ENCODE assay signal across 2 cellular contexts in the genomic region with DNA sequence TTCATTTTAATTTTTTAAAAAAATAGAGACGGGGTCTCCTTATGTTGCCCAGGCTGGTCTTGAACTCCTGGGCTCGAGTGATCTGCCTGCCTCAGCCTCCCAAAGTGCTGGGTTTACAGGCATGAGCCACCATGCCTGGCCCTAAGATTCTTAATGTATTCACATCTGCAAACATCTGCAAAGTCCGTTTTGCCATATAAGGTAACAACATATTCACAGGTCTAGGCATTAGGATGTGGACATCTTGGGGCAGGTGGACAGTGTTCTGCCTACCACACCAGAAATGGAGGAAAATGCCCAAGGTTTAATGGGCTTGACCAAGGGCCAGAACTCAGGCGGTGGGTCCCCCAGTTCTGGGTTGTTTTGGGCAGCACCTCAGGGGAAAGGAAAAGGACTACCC.
TF ChIP-seq lines count a peak whose summit lies in the region.

No MANE protein-coding gene starts in this region.

TF ChIP-seq in GM23338, 12 proteins besides CTCF, POLR2A, EP300 and RAD21 (continues in another document):
- TF ChIP-seq EZH2 (IDR thresholded peaks at IDR 0.05; ENCODE audit: low read depth, unreplicated experiment) (no peak), POLR2AphosphoS5 (IDR thresholded peaks at IDR 0.05; ENCODE audit: low read depth) (no peak), JUNB (IDR thresholded peaks at IDR 0.05; ENCODE audit: unreplicated experiment) (no peak), CREB1 (CRISPR knock-in tag; IDR thresholded peaks at IDR 0.05; ENCODE audit: low read depth) (no peak), ZNF331 (CRISPR knock-in tag; IDR thresholded peaks at IDR 0.05; ENCODE audit: low read depth) (no peak), NANOG (IDR thresholded peaks at IDR 0.05; ENCODE audit: borderline replicate concordance) (no peak), EZH2phosphoT487 (IDR thresholded peaks at IDR 0.05; ENCODE audit: unreplicated experiment) (no peak)
- TF ChIP-seq, protein P1, sequence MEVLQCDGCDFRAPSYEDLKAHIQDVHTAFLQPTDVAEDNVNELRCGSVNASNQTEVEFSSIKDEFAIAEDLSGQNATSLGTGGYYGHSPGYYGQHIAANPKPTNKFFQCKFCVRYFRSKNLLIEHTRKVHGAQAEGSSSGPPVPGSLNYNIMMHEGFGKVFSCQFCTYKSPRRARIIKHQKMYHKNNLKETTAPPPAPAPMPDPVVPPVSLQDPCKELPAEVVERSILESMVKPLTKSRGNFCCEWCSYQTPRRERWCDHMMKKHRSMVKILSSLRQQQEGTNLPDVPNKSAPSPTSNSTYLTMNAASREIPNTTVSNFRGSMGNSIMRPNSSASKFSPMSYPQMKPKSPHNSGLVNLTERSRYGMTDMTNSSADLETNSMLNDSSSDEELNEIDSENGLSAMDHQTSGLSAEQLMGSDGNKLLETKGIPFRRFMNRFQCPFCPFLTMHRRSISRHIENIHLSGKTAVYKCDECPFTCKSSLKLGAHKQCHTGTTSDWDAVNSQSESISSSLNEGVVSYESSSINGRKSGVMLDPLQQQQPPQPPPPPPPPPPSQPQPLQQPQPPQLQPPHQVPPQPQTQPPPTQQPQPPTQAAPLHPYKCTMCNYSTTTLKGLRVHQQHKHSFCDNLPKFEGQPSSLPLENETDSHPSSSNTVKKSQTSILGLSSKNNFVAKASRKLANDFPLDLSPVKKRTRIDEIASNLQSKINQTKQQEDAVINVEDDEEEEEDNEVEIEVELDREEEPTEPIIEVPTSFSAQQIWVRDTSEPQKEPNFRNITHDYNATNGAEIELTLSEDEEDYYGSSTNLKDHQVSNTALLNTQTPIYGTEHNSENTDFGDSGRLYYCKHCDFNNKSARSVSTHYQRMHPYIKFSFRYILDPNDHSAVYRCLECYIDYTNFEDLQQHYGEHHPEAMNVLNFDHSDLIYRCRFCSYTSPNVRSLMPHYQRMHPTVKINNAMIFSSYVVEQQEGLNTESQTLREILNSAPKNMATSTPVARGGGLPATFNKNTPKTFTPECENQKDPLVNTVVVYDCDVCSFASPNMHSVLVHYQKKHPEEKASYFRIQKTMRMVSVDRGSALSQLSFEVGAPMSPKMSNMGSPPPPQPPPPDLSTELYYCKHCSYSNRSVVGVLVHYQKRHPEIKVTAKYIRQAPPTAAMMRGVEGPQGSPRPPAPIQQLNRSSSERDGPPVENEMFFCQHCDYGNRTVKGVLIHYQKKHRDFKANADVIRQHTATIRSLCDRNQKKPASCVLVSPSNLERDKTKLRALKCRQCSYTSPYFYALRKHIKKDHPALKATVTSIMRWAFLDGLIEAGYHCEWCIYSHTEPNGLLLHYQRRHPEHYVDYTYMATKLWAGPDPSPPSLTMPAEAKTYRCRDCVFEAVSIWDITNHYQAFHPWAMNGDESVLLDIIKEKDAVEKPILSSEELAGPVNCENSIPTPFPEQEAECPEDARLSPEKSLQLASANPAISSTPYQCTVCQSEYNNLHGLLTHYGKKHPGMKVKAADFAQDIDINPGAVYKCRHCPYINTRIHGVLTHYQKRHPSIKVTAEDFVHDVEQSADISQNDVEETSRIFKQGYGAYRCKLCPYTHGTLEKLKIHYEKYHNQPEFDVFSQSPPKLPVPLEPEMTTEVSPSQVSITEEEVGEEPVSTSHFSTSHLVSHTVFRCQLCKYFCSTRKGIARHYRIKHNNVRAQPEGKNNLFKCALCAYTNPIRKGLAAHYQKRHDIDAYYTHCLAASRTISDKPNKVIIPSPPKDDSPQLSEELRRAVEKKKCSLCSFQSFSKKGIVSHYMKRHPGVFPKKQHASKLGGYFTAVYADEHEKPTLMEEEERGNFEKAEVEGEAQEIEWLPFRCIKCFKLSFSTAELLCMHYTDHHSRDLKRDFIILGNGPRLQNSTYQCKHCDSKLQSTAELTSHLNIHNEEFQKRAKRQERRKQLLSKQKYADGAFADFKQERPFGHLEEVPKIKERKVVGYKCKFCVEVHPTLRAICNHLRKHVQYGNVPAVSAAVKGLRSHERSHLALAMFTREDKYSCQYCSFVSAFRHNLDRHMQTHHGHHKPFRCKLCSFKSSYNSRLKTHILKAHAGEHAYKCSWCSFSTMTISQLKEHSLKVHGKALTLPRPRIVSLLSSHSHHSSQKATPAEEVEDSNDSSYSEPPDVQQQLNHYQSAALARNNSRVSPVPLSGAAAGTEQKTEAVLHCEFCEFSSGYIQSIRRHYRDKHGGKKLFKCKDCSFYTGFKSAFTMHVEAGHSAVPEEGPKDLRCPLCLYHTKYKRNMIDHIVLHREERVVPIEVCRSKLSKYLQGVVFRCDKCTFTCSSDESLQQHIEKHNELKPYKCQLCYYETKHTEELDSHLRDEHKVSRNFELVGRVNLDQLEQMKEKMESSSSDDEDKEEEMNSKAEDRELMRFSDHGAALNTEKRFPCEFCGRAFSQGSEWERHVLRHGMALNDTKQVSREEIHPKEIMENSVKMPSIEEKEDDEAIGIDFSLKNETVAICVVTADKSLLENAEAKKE (CRISPR knock-in tag; IDR thresholded peaks at IDR 0.05), result no peak
- TF ChIP-seq, protein P2, sequence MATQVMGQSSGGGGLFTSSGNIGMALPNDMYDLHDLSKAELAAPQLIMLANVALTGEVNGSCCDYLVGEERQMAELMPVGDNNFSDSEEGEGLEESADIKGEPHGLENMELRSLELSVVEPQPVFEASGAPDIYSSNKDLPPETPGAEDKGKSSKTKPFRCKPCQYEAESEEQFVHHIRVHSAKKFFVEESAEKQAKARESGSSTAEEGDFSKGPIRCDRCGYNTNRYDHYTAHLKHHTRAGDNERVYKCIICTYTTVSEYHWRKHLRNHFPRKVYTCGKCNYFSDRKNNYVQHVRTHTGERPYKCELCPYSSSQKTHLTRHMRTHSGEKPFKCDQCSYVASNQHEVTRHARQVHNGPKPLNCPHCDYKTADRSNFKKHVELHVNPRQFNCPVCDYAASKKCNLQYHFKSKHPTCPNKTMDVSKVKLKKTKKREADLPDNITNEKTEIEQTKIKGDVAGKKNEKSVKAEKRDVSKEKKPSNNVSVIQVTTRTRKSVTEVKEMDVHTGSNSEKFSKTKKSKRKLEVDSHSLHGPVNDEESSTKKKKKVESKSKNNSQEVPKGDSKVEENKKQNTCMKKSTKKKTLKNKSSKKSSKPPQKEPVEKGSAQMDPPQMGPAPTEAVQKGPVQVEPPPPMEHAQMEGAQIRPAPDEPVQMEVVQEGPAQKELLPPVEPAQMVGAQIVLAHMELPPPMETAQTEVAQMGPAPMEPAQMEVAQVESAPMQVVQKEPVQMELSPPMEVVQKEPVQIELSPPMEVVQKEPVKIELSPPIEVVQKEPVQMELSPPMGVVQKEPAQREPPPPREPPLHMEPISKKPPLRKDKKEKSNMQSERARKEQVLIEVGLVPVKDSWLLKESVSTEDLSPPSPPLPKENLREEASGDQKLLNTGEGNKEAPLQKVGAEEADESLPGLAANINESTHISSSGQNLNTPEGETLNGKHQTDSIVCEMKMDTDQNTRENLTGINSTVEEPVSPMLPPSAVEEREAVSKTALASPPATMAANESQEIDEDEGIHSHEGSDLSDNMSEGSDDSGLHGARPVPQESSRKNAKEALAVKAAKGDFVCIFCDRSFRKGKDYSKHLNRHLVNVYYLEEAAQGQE (IDR thresholded peaks at IDR 0.05; ENCODE audit: unreplicated experiment), result no peak
- TF ChIP-seq, protein P3, sequence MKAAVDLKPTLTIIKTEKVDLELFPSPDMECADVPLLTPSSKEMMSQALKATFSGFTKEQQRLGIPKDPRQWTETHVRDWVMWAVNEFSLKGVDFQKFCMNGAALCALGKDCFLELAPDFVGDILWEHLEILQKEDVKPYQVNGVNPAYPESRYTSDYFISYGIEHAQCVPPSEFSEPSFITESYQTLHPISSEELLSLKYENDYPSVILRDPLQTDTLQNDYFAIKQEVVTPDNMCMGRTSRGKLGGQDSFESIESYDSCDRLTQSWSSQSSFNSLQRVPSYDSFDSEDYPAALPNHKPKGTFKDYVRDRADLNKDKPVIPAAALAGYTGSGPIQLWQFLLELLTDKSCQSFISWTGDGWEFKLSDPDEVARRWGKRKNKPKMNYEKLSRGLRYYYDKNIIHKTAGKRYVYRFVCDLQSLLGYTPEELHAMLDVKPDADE (IDR thresholded peaks at IDR 0.05), result no peak

TF ChIP-seq in H1, 55 proteins besides CTCF, POLR2A, EP300 and RAD21:
- TF ChIP-seq SP4 (IDR thresholded peaks at IDR 0.05; ENCODE audit: low read length), result no peak
- peak; percentile 65; the same call in 1 of the 2 replicates for TF ChIP-seq SRF (IDR thresholded peaks at IDR 0.05; ENCODE audit: low read depth, low read length)
- no peak for TF ChIP-seq FOSL1 (IDR thresholded peaks at IDR 0.05; ENCODE audit: insufficient read depth, low read depth, low read length)
- TF ChIP-seq, protein P4, sequence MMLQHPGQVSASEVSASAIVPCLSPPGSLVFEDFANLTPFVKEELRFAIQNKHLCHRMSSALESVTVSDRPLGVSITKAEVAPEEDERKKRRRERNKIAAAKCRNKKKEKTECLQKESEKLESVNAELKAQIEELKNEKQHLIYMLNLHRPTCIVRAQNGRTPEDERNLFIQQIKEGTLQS (IDR thresholded peaks at IDR 0.05; ENCODE audit: insufficient read depth, low read depth, low read length), result no peak
